Comparison of ENCODE assay signal across 25 cellular contexts in the genomic region with DNA sequence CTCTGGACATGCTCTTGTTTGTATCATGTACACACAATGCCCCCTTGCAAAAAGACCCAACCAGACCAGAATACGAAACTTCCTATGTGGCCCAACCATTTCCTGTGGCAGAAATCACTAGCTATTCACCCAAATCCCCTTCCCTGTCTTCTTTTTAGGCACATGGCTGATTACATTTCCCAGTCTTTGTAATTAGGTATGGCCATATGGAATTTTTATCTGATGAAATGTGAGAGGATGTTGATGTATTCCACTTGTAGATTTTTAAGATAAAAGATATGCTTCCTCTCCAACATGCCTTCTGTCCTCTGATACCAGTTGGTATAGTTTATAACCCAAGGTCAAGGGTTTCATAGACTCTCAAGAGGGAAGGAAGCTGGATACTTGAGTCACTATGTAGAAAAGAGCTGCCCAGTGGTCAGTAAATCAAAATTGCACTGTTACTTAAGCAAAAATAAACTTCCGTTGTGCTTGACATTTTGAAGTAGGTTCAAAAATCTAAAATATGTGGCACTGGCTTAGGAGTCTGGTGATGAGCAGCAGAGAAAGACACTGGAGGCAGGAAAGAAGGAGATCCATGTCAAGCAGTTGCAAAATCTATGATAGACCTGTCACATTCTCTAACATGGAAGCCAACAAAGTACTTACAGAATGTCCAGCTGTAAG.
"Had no signal": no experiment of that assay in that cellular context is flagged by ENCODE, and none has a peak within 500 bp of the region (broad histone marks: within the 10 kb centered on the region; RNA-seq: fewer than 3 reads in every experiment).

No MANE protein-coding gene starts in this region.

- H3K36me3 ChIP-seq: ascending aorta, Peyer's patch, SJCRH30 had no signal

- H3K4me3 ChIP-seq: ascending aorta, body of pancreas, Peyer's patch, SJCRH30 had no signal

- H3K4me1 ChIP-seq: ascending aorta, body of pancreas, Peyer's patch, SJCRH30 had no signal

- H3K9me3 ChIP-seq: ascending aorta, body of pancreas, Peyer's patch, SJCRH30 had no signal

- DNase-seq: activated CD4-positive, alpha-beta T cell treated with anti-CD3 and anti-CD28 coated beads for 48 hours; activated CD4-positive, alpha-beta T cell treated with anti-CD3 and anti-CD28 coated beads, Interleukin-2, amount 50 U/mL, for 4 hours; activated CD4-positive, CD25-positive, alpha-beta regulatory T cell treated with anti-CD3 and anti-CD28 coated beads, Interleukin-2, amount 50 U/mL, for 72 hours; activated CD8-positive, alpha-beta T cell treated with anti-CD3 and anti-CD28 coated beads, Interleukin-2, amount 10 ng/mL, durations not matched to agents 7 days and 5 days; activated effector memory CD4-positive, alpha-beta T cell treated with Interleukin-2 at 50 U/mL for 16 hours; activated naive CD4-positive, alpha-beta T cell treated with Interleukin-2 at 50 U/mL for 16 hours; activated naive CD8-positive, alpha-beta T cell treated with anti-CD3 and anti-CD28 coated beads, Interleukin-2, amount 50 U/mL, for 24 hours; activated T-cell treated with anti-CD3 and anti-CD28 coated beads, Interleukin-2, amount 50 U/mL, for 24 hours; amniotic stem cell; body of pancreas; central memory CD4-positive, alpha-beta T cell; KG1; NCI-H1048; NCI-H146; NCI-H187 treated with DMSO at 0.1 percent for 48 hours; NCI-H2107; NCI-H345; NCI-H510A treated with DMSO at 0.1 percent for 48 hours; Peyer's patch; Right ventricle myocardium superior; SJCRH30; T-helper 17 cell; T-helper 9 cell had no signal

- H3K27me3 ChIP-seq: ascending aorta, body of pancreas, Peyer's patch, SJCRH30 had no signal

- H3K27ac ChIP-seq: ascending aorta, body of pancreas, Peyer's patch, RWPE1, SJCRH30 had no signal
